11 cellular contexts compared by ENCODE assay signal in the genomic region with DNA sequence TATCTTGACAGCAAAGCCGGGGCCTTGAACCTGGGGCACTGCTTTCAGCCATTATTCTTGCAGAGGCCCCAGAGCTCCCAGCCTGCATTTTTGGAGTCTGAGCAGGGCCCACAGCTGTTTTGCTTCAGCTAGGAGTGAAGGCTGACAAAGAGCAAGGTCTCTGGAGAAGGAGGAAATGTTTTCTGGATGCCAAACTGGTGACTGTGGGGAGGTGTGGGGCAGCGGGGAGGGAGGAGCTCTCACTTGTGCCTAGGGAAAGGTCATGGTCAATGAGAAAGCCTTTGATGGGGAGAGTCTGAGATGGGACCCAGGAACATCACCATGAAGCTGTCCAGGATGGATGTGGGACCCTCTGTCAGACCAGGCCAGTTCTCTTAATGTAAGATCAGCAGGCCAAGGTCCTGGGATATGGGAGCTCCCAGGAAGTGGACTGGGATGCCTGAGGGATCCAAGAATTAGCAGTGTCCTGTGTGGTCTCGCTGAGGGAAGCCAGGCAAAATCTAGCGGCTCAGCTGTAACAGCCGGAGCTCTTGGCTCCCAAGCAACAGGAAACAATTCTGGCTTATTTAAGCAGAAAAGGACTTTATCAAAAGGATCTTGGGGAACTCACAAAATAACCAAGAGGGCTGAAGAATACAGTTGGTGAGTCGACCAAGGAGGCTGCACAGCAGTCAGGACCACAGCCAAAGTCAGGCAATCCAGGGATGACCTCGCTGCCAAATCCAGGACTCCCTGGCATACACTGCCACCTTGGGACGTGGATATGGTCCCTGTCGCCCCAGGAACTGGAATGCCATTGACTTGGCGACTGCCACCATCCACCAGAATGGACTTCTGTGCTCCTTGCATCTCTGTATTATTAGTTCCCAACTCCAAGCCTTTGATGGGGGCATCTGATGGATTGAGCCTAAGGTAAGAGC.
DNase-seq lines count a peak whose midpoint lies in the region; ATAC-seq and TF ChIP-seq lines count a peak whose summit lies in the region.
"Had no signal": no experiment of that assay in that cellular context is flagged by ENCODE, and none has a peak within 500 bp of the region (broad histone marks: within the 10 kb centered on the region; RNA-seq: fewer than 3 reads in every experiment).

No MANE protein-coding gene starts in this region.

- H3K4me1 ChIP-seq in thyroid gland = peaks cover 0 to 14% of the 10 kb centered on the region in 2 donors

- H3K27ac ChIP-seq in thyroid gland = no peak overlapping the region

- H3K9me3 ChIP-seq in iPS-18c (ENCODE audit: control insufficient read depth, insufficient read depth, low read length) (peaks cover 10% of the 10 kb centered on the region), thyroid gland (no peaks in the 10 kb centered on the region)

- in situ Hi-C loops in astrocyte of the spinal cord (cut with HindIII; ENCODE audit: low sequenced_read_pairs) = no loop called here

- intact Hi-C loops in thyroid gland (cut with DNase I) = loop anchor here (10.0 kb wide), 2 partner anchors 88 to 448 kb away; no protein-coding TSS in a partner anchor

- H3K27me3 ChIP-seq in thyroid gland = no peaks in the 10 kb centered on the region

- 42 to 65% methylated on average over 5 to 10 of the region's 10 CpGs for WGBS in thyroid gland, 2 donors

- H3K4me3 ChIP-seq in astrocyte of the spinal cord (ENCODE audit: low read depth, low read length) (no peak overlapping the region), iPS-18c (ENCODE audit: insufficient read depth, low read depth, low read length) (peak overlapping the region; percentile 3; the same call in 1 of the 2 replicates), thyroid gland (replicated peaks in 1 of 3) (no peak overlapping the region)

- no peaks in the 10 kb centered on the region for H3K36me3 ChIP-seq in thyroid gland

- TF ChIP-seq CTCF in astrocyte of the spinal cord (IDR thresholded peaks at IDR 0.05; ENCODE audit: low read depth, low read length) = no peak
- TF ChIP-seq CTCF in thyroid gland (IDR thresholded peaks at IDR 0.05) = no peak

- ATAC-seq in HG03460 (IDR thresholded peaks at IDR 0.05; ENCODE audit: unreplicated experiment) = no peak

- DNase-seq in HS-27A (ENCODE audit: low read depth) (peak; percentile 30), astrocyte of the spinal cord (ENCODE audit: low read depth, low spot score) (peak; percentile 37), thyroid gland (peak; percentile 13 to 42), COLO829 (ENCODE audit: low spot score) (no peak), NOMO-1 (lab: John Stamatoyannopoulos, UW; ENCODE audit: unreplicated experiment in 2 of 2) (no peak), occipital lobe (lab: John Stamatoyannopoulos, UW) (no peak)
- DNase-seq: activated gamma-delta T cell treated with Interleukin-2 at 50 U/mL for 16 hours, naive B cell, NCI-H446 had no signal

- no peak for TF ChIP-seq POLR2A in thyroid gland (IDR thresholded peaks at IDR 0.05)

Comparison
In these comparisons a context has a peak if more than half of its experiments do, and no peak if none do; other contexts are left out.
1. DNase-seq: peak in HS-27A (single experiment), astrocyte of the spinal cord (single experiment) and thyroid gland (2 of 2); none in COLO829 (single experiment), NOMO-1 (0 of 2) and occipital lobe (single experiment).